In genomic region chr6:12009904-12010634, GRCh38 we compare ENCODE assay signal across 8 cellular contexts. TPM values are rescaled to one million over a fixed set of nuclear protein-coding genes. Genes with fewer than 3 reads are reported as not detected.
DNase-seq lines count a peak whose midpoint lies in the region; ATAC-seq and TF ChIP-seq lines count a peak whose summit lies in the region.

No MANE protein-coding gene starts in this region.

- POLR2A ChIA-PET in OCI-LY7 (lab: Charles Lee): interaction anchor here (1.5 kb wide), 1 partner anchor 46 kb away, joined by 3 read pairs; no protein-coding TSS in a partner anchor

- H3K4me1 Mint-ChIP-seq in endodermal cell: peaks cover 18% of the 10 kb centered on the region
- peaks cover 44% of the 10 kb centered on the region for H3K4me1 Mint-ChIP-seq in nephron

- H3K4me1 ChIP-seq in OCI-LY7 (ENCODE audit: insufficient read depth, low read length, poor library complexity, severe bottlenecking): peaks cover 28% of the 10 kb centered on the region
- no peaks in the 10 kb centered on the region for H3K4me1 ChIP-seq in endodermal cell (ENCODE audit: control insufficient read depth, insufficient read depth, low read length)

- H3K9me2 ChIP-seq in OCI-LY7 (ENCODE audit: insufficient read depth, low read length): no peaks in the 10 kb centered on the region

- H3K4me3 Mint-ChIP-seq in endodermal cell (peak overlapping the region; percentile 94), nephron (peak overlapping the region; percentile 87 to 94 (median 93))

- peaks cover 42% of the 10 kb centered on the region for H3K79me2 ChIP-seq in OCI-LY7 (ENCODE audit: insufficient read depth, low read depth, low read length)

- TF ChIP-seq CTCF in OCI-LY7 (conservative IDR thresholded peaks at IDR 0.05; ENCODE audit: low read length) (no peak), endodermal cell (conservative IDR thresholded peaks at IDR 0.05) (no peak), nephron (IDR thresholded peaks at IDR 0.05; ENCODE audit: unreplicated experiment in 3 of 3) (no peak)

- ATAC-seq in HG02884 (IDR thresholded peaks at IDR 0.05; ENCODE audit: unreplicated experiment): no peak
- no peak for ATAC-seq in GM19455 (IDR thresholded peaks at IDR 0.05; ENCODE audit: unreplicated experiment)
- ATAC-seq in GM19463 (IDR thresholded peaks at IDR 0.05; ENCODE audit: unreplicated experiment): no peak

- H3K36me3 ChIP-seq in OCI-LY7 (ENCODE audit: insufficient read depth, low read length): peaks cover 14% of the 10 kb centered on the region
- peaks cover 9% of the 10 kb centered on the region for H3K36me3 ChIP-seq in endodermal cell (ENCODE audit: control insufficient read depth, insufficient read depth, low read length)

- H3K9me3 ChIP-seq in OCI-LY7 (ENCODE audit: low read length) (peaks cover 8% of the 10 kb centered on the region; the same call in 1 of the 2 replicates), endodermal cell (ENCODE audit: control insufficient read depth, low read length) (peaks cover 11% of the 10 kb centered on the region)

- peak overlapping the region; percentile 63 for H3K9ac ChIP-seq in endodermal cell (ENCODE audit: extremely low read depth, low read length, poor library complexity, severe bottlenecking)

- DNase-seq in NCI-H1092 treated with DMSO at 0.1 percent for 48 hours (lab: John Stamatoyannopoulos, UW) (peak; percentile 8), NCI-H1092 (lab: John Stamatoyannopoulos, UW) (no peak), OCI-LY7 (ENCODE audit: low spot score) (no peak), endodermal cell (peak; percentile 48)

- H3K27ac Mint-ChIP-seq in endodermal cell (peak overlapping the region; percentile 96), nephron (peak overlapping the region; percentile 95 to 100 (median 99))

- H3K9me3 Mint-ChIP-seq in endodermal cell (peaks cover 6% of the 10 kb centered on the region), nephron (no peaks in the 10 kb centered on the region)

- H3K36me3 Mint-ChIP-seq in endodermal cell (ENCODE audit: low read depth): peaks cover 8% of the 10 kb centered on the region
- peaks cover 8% of the 10 kb centered on the region for H3K36me3 Mint-ChIP-seq in nephron (ENCODE audit: low read depth)

- no peaks in the 10 kb centered on the region for H3K27me3 ChIP-seq in endodermal cell (ENCODE audit: control insufficient read depth, insufficient read depth, low read length, poor library complexity, severe bottlenecking)

- H3K27ac ChIP-seq in OCI-LY7 (ENCODE audit: low read depth, low read length, poor library complexity, severe bottlenecking) (peak overlapping the region; percentile 94), endodermal cell (ENCODE audit: low read depth, low read length) (peak overlapping the region; percentile 92)

- H3K4me3 ChIP-seq in OCI-LY7 (ENCODE audit: low read depth, low read length, poor library complexity, severe bottlenecking): peak overlapping the region; percentile 97
- H3K4me3 ChIP-seq in endodermal cell (ENCODE audit: low read length): peak overlapping the region; percentile 94

- peak overlapping the region; percentile 80; the same call in 1 of the 2 replicates for H2AFZ ChIP-seq in OCI-LY7 (ENCODE audit: low read length)

- peak overlapping the region; percentile 100 for H3K4me2 ChIP-seq in OCI-LY7 (ENCODE audit: low read length)

- intact Hi-C loops in OCI-LY7 (cut with micrococcal nuclease; ENCODE audit: unreplicated experiment): loop anchor here (2.0 to 10.0 kb wide), 3 partner anchors 39 to 1478 kb away; no protein-coding TSS in a partner anchor

- no peaks in the 10 kb centered on the region for H3K27me3 Mint-ChIP-seq in endodermal cell (ENCODE audit: insufficient read depth)
- no peaks in the 10 kb centered on the region for H3K27me3 Mint-ChIP-seq in nephron (ENCODE audit: low read depth)

- CTCF ChIA-PET in OCI-LY7 (lab: Charles Lee; ENCODE audit: unreplicated experiment): no interaction called here

- peaks cover 12% of the 10 kb centered on the region for H4K20me1 ChIP-seq in OCI-LY7 (ENCODE audit: insufficient read depth, low read length)

- TSS peak; percentile 66 for BruUV-seq in OCI-LY7 (replicated peaks; lab: Mats Ljungman, UMichigan)

- 4 to 9% methylated on average over 6 to 8 of the region's 8 CpGs for WGBS in endodermal cell (ENCODE audit: insufficient coverage in 1 of 2, insufficient read length in 1 of 2), 2 experiments

RNA-seq across cellular contexts. Expression of gene HIVEP1, which starts 2.0 kb away (rescaled TPM):
- 18.3 and 22.6 TPM in 2 replicates for total RNA-seq in OCI-LY7 (2014; rRNA removed; shearing (Covaris generic))
- total RNA-seq in OCI-LY7 (2022) (22.1 and 29.5 TPM in 2 replicates), endodermal cell (10 to 100 TPM; 33.6 to 35.1 TPM)
- polyA plus RNA-seq in endodermal cell (2013, experiment 1 of 2): 12.0 TPM
- polyA plus RNA-seq in endodermal cell (2013, experiment 2 of 2): 12.1 TPM

Comparison
In these comparisons a context has a peak if more than half of its experiments do, and no peak if none do; other contexts are left out.
1. DNase-seq: peak in NCI-H1092 treated with DMSO at 0.1 percent for 48 hours (single experiment) and endodermal cell (single experiment); none in NCI-H1092 (single experiment) and OCI-LY7 (single experiment).